ENCODE assay signal across 1 cellular context in genomic region chr1:43004587-43005459, GRCh38.
TF ChIP-seq lines count a peak whose summit lies in the region.

No MANE protein-coding gene starts in this region.

TF ChIP-seq in K562, 482 proteins besides CTCF, POLR2A, EP300 and RAD21:
- no peak for TF ChIP-seq ZNF778 (CRISPR knock-in tag; IDR thresholded peaks at IDR 0.05)
- TF ChIP-seq BHLHE40 (IDR thresholded peaks at IDR 0.05; ENCODE audit: low read length) = peak; percentile 74
- no peak for TF ChIP-seq ZNF175 (CRISPR knock-in tag; IDR thresholded peaks at IDR 0.05; ENCODE audit: low read depth)
- no peak for TF ChIP-seq ZNF184 (CRISPR knock-in tag; IDR thresholded peaks at IDR 0.05)
- no peak for TF ChIP-seq GTF2F1 (IDR thresholded peaks at IDR 0.05; ENCODE audit: low read depth, low read length)
- TF ChIP-seq ATF7 (IDR thresholded peaks at IDR 0.05) = no peak
- no peak for TF ChIP-seq KAT2B (IDR thresholded peaks at IDR 0.05; ENCODE audit: low read depth, low read length)
- TF ChIP-seq BCOR (IDR thresholded peaks at IDR 0.05) = peak; percentile 81
- peak; percentile 31; the same call in 1 of the 2 replicates for TF ChIP-seq USF2 (CRISPR knock-in tag; IDR thresholded peaks at IDR 0.05)
- TF ChIP-seq ADNP (tag; IDR thresholded peaks at IDR 0.05) = peak; percentile 80
- TF ChIP-seq NFE2 (IDR thresholded peaks at IDR 0.05; ENCODE audit: low read depth) = no peak
- peak; percentile 87 for TF ChIP-seq RBM25 (IDR thresholded peaks at IDR 0.05; ENCODE audit: low read depth, low read length, severe bottlenecking)
- TF ChIP-seq TCF7L2 (IDR thresholded peaks at IDR 0.05; ENCODE audit: low read depth, low read length) = no peak
- no peak for TF ChIP-seq RBBP5 (IDR thresholded peaks at IDR 0.05; ENCODE audit: borderline replicate concordance, insufficient read depth, low read length, poor library complexity, severe bottlenecking)
- TF ChIP-seq HNRNPLL (IDR thresholded peaks at IDR 0.05; ENCODE audit: low read depth, low read length, poor library complexity, severe bottlenecking) = no peak
- TF ChIP-seq NRF1 (conservative IDR thresholded peaks at IDR 0.05 in 1 of 2, IDR thresholded peaks at IDR 0.05 in 1 of 2) = no peak
- TF ChIP-seq ZBTB17 (CRISPR knock-in tag; IDR thresholded peaks at IDR 0.05) = no peak
- TF ChIP-seq TEAD4 (IDR thresholded peaks at IDR 0.05; ENCODE audit: low read length) = no peak
- no peak for TF ChIP-seq TEAD4 (CRISPR knock-in tag; IDR thresholded peaks at IDR 0.05; ENCODE audit: borderline replicate concordance)
- TF ChIP-seq KDM1A (IDR thresholded peaks at IDR 0.05) = peak; percentile 42 to 63; a peak in 2 of 4 replicates
- no peak for TF ChIP-seq ELK1 (CRISPR knock-in tag; IDR thresholded peaks at IDR 0.05)
- TF ChIP-seq CGGBP1 (CRISPR knock-in tag; IDR thresholded peaks at IDR 0.05) = no peak
- no peak for TF ChIP-seq FUS (optimal IDR thresholded peaks at IDR 0.05; ENCODE audit: low read depth, low read length)
- TF ChIP-seq MYC (IDR thresholded peaks at IDR 0.05; ENCODE audit: low read depth, low read length) = no peak
- TF ChIP-seq MYC (CRISPR knock-in tag; IDR thresholded peaks at IDR 0.05; ENCODE audit: borderline replicate concordance, low read depth) = no peak
- TF ChIP-seq ZNF316 (IDR thresholded peaks at IDR 0.05) = 0 out of 2 replicates have a peak, but pooled peaks have one; percentile 8
- TF ChIP-seq ELF4 (CRISPR knock-in tag; IDR thresholded peaks at IDR 0.05) = no peak
- TF ChIP-seq MAFK (IDR thresholded peaks at IDR 0.05; ENCODE audit: low read length) = no peak
